ENCODE assay signal across 26 cellular contexts in the genomic region with DNA sequence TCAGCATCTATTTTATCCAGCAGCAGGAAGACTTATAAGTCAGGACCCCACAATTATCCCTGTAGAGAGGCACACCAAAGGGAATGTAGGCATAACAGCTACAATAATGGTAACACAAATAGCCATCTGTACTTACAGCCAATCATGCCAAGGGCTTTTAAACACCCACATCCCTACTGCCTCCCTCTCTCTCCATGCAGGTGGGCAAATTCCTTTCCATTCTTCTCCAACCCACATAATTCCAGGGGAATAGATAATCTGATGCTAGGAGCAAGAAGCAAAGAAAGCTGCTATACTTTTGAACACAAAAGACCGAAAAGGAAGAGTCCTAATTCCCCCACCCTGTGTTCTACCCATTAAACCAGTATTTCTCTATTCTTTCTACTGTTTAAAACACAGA. TPM values are rescaled to one million over a fixed set of nuclear protein-coding genes. Genes with fewer than 3 reads are reported as not detected.
DNase-seq lines count a peak whose midpoint lies in the region; ATAC-seq and TF ChIP-seq lines count a peak whose summit lies in the region.
"Had no signal": no experiment of that assay in that cellular context is flagged by ENCODE, and none has a peak within 500 bp of the region (broad histone marks: within the 10 kb centered on the region; RNA-seq: fewer than 3 reads in every experiment).

No MANE protein-coding gene starts in this region.

- H2AK5ac ChIP-seq in trophoblast cell (ENCODE audit: low read length), result no peak overlapping the region

- no peak overlapping the region for H3K18ac ChIP-seq in trophoblast cell (ENCODE audit: low read length)

- no peak overlapping the region for H4K8ac ChIP-seq in trophoblast cell (ENCODE audit: low read depth, low read length)

- H3K36me3 ChIP-seq in GM23338 (ENCODE audit: insufficient read depth) (no peaks in the 10 kb centered on the region), trophoblast cell (ENCODE audit: control insufficient read depth in 1 of 2, insufficient read depth in 2 of 2, low read length in 2 of 2) (no peaks in the 10 kb centered on the region)

- no peak overlapping the region for H3K4ac ChIP-seq in trophoblast cell (ENCODE audit: low read depth, low read length)

- H3K79me2 ChIP-seq in GM23338 (replicated peaks; ENCODE audit: insufficient read depth) (peaks cover 96% of the 10 kb centered on the region), trophoblast cell (ENCODE audit: control insufficient read depth, insufficient read depth, low read length, poor library complexity) (peaks cover 1% of the 10 kb centered on the region)

- DNase-seq in GM23338 (ENCODE audit: low spot score) (no peak), NCI-H2227 (lab: John Stamatoyannopoulos, UW; ENCODE audit: unreplicated experiment) (peak; percentile 71), glutamatergic neuron (no peak), trophoblast cell (peak; percentile 15 to 57), mesenteric fat pad (ENCODE audit: low spot score) (no peak), NCI-H510A (lab: John Stamatoyannopoulos, UW) (no peak)
- no peak for DNase-seq in activated T-helper 1 cell treated with anti-CD3 and anti-CD28 coated beads, Interleukin-12 subunit alpha, Interleukin-12 subunit beta, Interleukin-2, Interleukin-4 antibody, amounts not matched to agents 30 ng/mL and 10 ng/mL and 1 ng/mL, durations not matched to agents 14 hours and 24 hours and 36 hours (ENCODE audit: low spot score)
- DNase-seq: 8988T; ACHN; BE2C; CD8-positive, alpha-beta memory T cell; DMS 273 treated with DMSO at 0.1 percent for 48 hours; DMS79; EL; HCEC 1CT; IMR-90; KG1; MM.1S; NCI-H187 treated with DMSO at 0.1 percent for 48 hours; NCI-H524; NCI-H774; SIG-M5 had no signal

- H2BK120ac ChIP-seq in trophoblast cell (ENCODE audit: insufficient read depth, low read length, poor library complexity), result no peak overlapping the region

- H4K12ac ChIP-seq in trophoblast cell (ENCODE audit: low read depth, low read length), result no peak overlapping the region

- H4K91ac ChIP-seq in trophoblast cell (ENCODE audit: low read depth, low read length), result no peak overlapping the region

- H3K27ac ChIP-seq in GM23338 (ENCODE audit: low read depth) (no peak overlapping the region), trophoblast cell (ENCODE audit: low read depth, low read length) (no peak overlapping the region)

- H3K4me2 ChIP-seq in GM23338, result no peak overlapping the region
- no peak overlapping the region for H3K4me2 ChIP-seq in trophoblast cell (ENCODE audit: low read length)

- ATAC-seq in GM23338 (peak; percentile 46; the same call in 2 of the 3 replicates), GM19324 (IDR thresholded peaks at IDR 0.05; ENCODE audit: low FRiP score, unreplicated experiment) (no peak)
- ATAC-seq: GM12878 had no signal

- H3K14ac ChIP-seq in trophoblast cell (ENCODE audit: low read length), result no peak overlapping the region

- no peaks in the 10 kb centered on the region for H3F3A ChIP-seq in GM23338 (replicated peaks; ENCODE audit: low read depth)

- peaks cover 4% of the 10 kb centered on the region; the same call in 1 of the 3 replicates for H3K36me3 Mint-ChIP-seq in GM23338 (ENCODE audit: low read depth)
- no peaks in the 10 kb centered on the region for H3K36me3 Mint-ChIP-seq in glutamatergic neuron (ENCODE audit: unreplicated experiment)
- no peaks in the 10 kb centered on the region for H3K36me3 Mint-ChIP-seq in activated T-helper 1 cell treated with anti-CD3 and anti-CD28 coated beads, Interleukin-12 subunit alpha, Interleukin-12 subunit beta, Interleukin-2, Interleukin-4 antibody, amounts not matched to agents 30 ng/mL and 10 ng/mL and 1 ng/mL, durations not matched to agents 14 hours and 24 hours and 36 hours (ENCODE audit: low read depth)
- H3K36me3 Mint-ChIP-seq: CD8-positive, alpha-beta memory T cell had no signal

- H3K27me3 ChIP-seq in GM23338 (ENCODE audit: insufficient read depth) (no peaks in the 10 kb centered on the region), trophoblast cell (ENCODE audit: insufficient read depth, low read length) (no peaks in the 10 kb centered on the region)
- H3K27me3 ChIP-seq: BE2C had no signal

- H4K20me1 ChIP-seq in GM23338 (replicated peaks; ENCODE audit: insufficient read depth), result peaks cover 30% of the 10 kb centered on the region

- H3K27ac Mint-ChIP-seq in GM23338 (no peak overlapping the region), glutamatergic neuron (ENCODE audit: unreplicated experiment) (peak overlapping the region; percentile 64)
- no peak overlapping the region for H3K27ac Mint-ChIP-seq in activated T-helper 1 cell treated with anti-CD3 and anti-CD28 coated beads, Interleukin-12 subunit alpha, Interleukin-12 subunit beta, Interleukin-2, Interleukin-4 antibody, amounts not matched to agents 30 ng/mL and 10 ng/mL and 1 ng/mL, durations not matched to agents 14 hours and 24 hours and 36 hours

- peaks cover 41% of the 10 kb centered on the region for H3K4me1 ChIP-seq in GM23338 (ENCODE audit: insufficient read depth)
- peaks cover 0 to 3% of the 10 kb centered on the region in 2 experiments for H3K4me1 ChIP-seq in trophoblast cell (ENCODE audit: control insufficient read depth in 1 of 2, insufficient read depth in 2 of 2, low read length in 2 of 2)

- no peaks in the 10 kb centered on the region for H3K9me3 ChIP-seq in trophoblast cell (ENCODE audit: insufficient read depth, low read depth, low read length)
- H3K9me3 ChIP-seq: BE2C had no signal

- no peaks in the 10 kb centered on the region for H3K9me2 ChIP-seq in GM23338 (ENCODE audit: insufficient read depth)

- H2BK5ac ChIP-seq in trophoblast cell (ENCODE audit: low read depth, low read length, poor library complexity), result no peak overlapping the region

- H3K4me3 ChIP-seq in GM23338, result no peak overlapping the region
- no peak overlapping the region for H3K4me3 ChIP-seq in trophoblast cell (ENCODE audit: low read depth, low read length)
- H3K4me3 ChIP-seq: GM12878, SK-N-MC had no signal

- peaks cover 5% of the 10 kb centered on the region for H3K27me3 Mint-ChIP-seq in GM23338 (ENCODE audit: insufficient read depth, low read depth, poor library complexity)
- H3K27me3 Mint-ChIP-seq in glutamatergic neuron (ENCODE audit: unreplicated experiment), result no peaks in the 10 kb centered on the region
- peaks cover 20% of the 10 kb centered on the region for H3K27me3 Mint-ChIP-seq in activated T-helper 1 cell treated with anti-CD3 and anti-CD28 coated beads, Interleukin-12 subunit alpha, Interleukin-12 subunit beta, Interleukin-2, Interleukin-4 antibody, amounts not matched to agents 30 ng/mL and 10 ng/mL and 1 ng/mL, durations not matched to agents 14 hours and 24 hours and 36 hours (ENCODE audit: insufficient read depth)

- peaks cover 61% of the 10 kb centered on the region for H3K4me1 Mint-ChIP-seq in GM23338
- H3K4me1 Mint-ChIP-seq in glutamatergic neuron (ENCODE audit: low read depth, unreplicated experiment), result peaks cover 56% of the 10 kb centered on the region
- no peaks in the 10 kb centered on the region for H3K4me1 Mint-ChIP-seq in activated T-helper 1 cell treated with anti-CD3 and anti-CD28 coated beads, Interleukin-12 subunit alpha, Interleukin-12 subunit beta, Interleukin-2, Interleukin-4 antibody, amounts not matched to agents 30 ng/mL and 10 ng/mL and 1 ng/mL, durations not matched to agents 14 hours and 24 hours and 36 hours (ENCODE audit: low read depth)
- H3K4me1 Mint-ChIP-seq: CD8-positive, alpha-beta memory T cell had no signal

- H2AFZ ChIP-seq in GM23338 (no peak overlapping the region), trophoblast cell (ENCODE audit: insufficient read depth, low read length, poor library complexity) (no peak overlapping the region)

- no peak overlapping the region for H3K9ac ChIP-seq in trophoblast cell (ENCODE audit: low read length)

- no peaks in the 10 kb centered on the region for H3K79me1 ChIP-seq in trophoblast cell (ENCODE audit: low read length)

- intact Hi-C loops in activated T-helper 1 cell treated with anti-CD3 and anti-CD28 coated beads, Interleukin-12 subunit alpha, Interleukin-12 subunit beta, Interleukin-2, Interleukin-4 antibody, amounts not matched to agents 30 ng/mL and 10 ng/mL and 1 ng/mL, durations not matched to agents 14 hours and 24 hours and 36 hours (cut with micrococcal nuclease), result no loop called here

- peak overlapping the region; percentile 86 for H3K23ac ChIP-seq in trophoblast cell (ENCODE audit: low read length)

- no peak overlapping the region for H3K4me3 Mint-ChIP-seq in GM23338
- H3K4me3 Mint-ChIP-seq in glutamatergic neuron (ENCODE audit: unreplicated experiment), result no peak overlapping the region
- H3K4me3 Mint-ChIP-seq in activated T-helper 1 cell treated with anti-CD3 and anti-CD28 coated beads, Interleukin-12 subunit alpha, Interleukin-12 subunit beta, Interleukin-2, Interleukin-4 antibody, amounts not matched to agents 30 ng/mL and 10 ng/mL and 1 ng/mL, durations not matched to agents 14 hours and 24 hours and 36 hours, result no peak overlapping the region
- H3K4me3 Mint-ChIP-seq: CD14-positive monocyte; CD8-positive, alpha-beta memory T cell had no signal

- TF ChIP-seq CTCF in GM23338 (conservative IDR thresholded peaks at IDR 0.05; ENCODE audit: low read depth in 2 of 2) (no peak), glutamatergic neuron (IDR thresholded peaks at IDR 0.05; ENCODE audit: partially characterized antibody, unreplicated experiment) (no peak)

- no CpG with 5 or more reads among the region's 1 CpG for WGBS in trophoblast cell (ENCODE audit: extremely low coverage, insufficient coverage, insufficient read length)

- no peaks in the 10 kb centered on the region for H3K9me3 Mint-ChIP-seq in GM23338
- H3K9me3 Mint-ChIP-seq in glutamatergic neuron (ENCODE audit: unreplicated experiment), result peaks cover 11% of the 10 kb centered on the region
- H3K9me3 Mint-ChIP-seq in activated T-helper 1 cell treated with anti-CD3 and anti-CD28 coated beads, Interleukin-12 subunit alpha, Interleukin-12 subunit beta, Interleukin-2, Interleukin-4 antibody, amounts not matched to agents 30 ng/mL and 10 ng/mL and 1 ng/mL, durations not matched to agents 14 hours and 24 hours and 36 hours, result no peaks in the 10 kb centered on the region
- H3K9me3 Mint-ChIP-seq: CD8-positive, alpha-beta memory T cell had no signal

- H2BK12ac ChIP-seq in trophoblast cell (ENCODE audit: low read length), result no peak overlapping the region

RNA-seq across cellular contexts. Expression of gene RBFOX2, which starts 46.7 kb away (rescaled TPM):
- total RNA-seq in GM23338 (2014; rRNA removed; shearing (Covaris generic)), result 130 and 131 TPM in 2 replicates
- polyA plus RNA-seq in GM23338 (2016; fragmentation: Nextera tagmentation; extraction: Ambion mirVana), result 84.8 and 88.8 TPM in 2 replicates
- 380 TPM for total RNA-seq in glutamatergic neuron (ENCODE audit: unreplicated experiment)
- polyA plus RNA-seq in trophoblast cell (2013), result 91.2 and 98.7 TPM in 2 replicates
- 50.1 TPM for total RNA-seq in mesenteric fat pad
- 3.7 and 3.8 TPM in 2 replicates for total RNA-seq in activated T-helper 1 cell treated with anti-CD3 and anti-CD28 coated beads, Interleukin-12 subunit alpha, Interleukin-12 subunit beta, Interleukin-2, Interleukin-4 antibody, amounts not matched to agents 30 ng/mL and 10 ng/mL and 1 ng/mL, durations not matched to agents 14 hours and 24 hours and 36 hours
- polyA plus RNA-seq: CD14-positive monocyte had no signal

Comparison
In these comparisons a context has a peak if more than half of its experiments do, and no peak if none do; other contexts are left out.
1. DNase-seq: peak in NCI-H2227 (single experiment) and trophoblast cell (2 of 2); none in GM23338 (single experiment), glutamatergic neuron (single experiment), mesenteric fat pad (single experiment), NCI-H510A (single experiment) and activated T-helper 1 cell treated with anti-CD3 and anti-CD28 coated beads, Interleukin-12 subunit alpha, Interleukin-12 subunit beta, Interleukin-2, Interleukin-4 antibody, amounts not matched to agents 30 ng/mL and 10 ng/mL and 1 ng/mL, durations not matched to agents 14 hours and 24 hours and 36 hours (single experiment).
2. RNA of gene RBFOX2, which starts 46.7 kb away (total RNA-seq): 380 TPM in glutamatergic neuron (single experiment), 130 to 131 TPM in GM23338 and 50.1 TPM in mesenteric fat pad (single experiment); 3.7 to 3.8 TPM in activated T-helper 1 cell treated with anti-CD3 and anti-CD28 coated beads, Interleukin-12 subunit alpha, Interleukin-12 subunit beta, Interleukin-2, Interleukin-4 antibody, amounts not matched to agents 30 ng/mL and 10 ng/mL and 1 ng/mL, durations not matched to agents 14 hours and 24 hours and 36 hours; every median in the first group is over 10 times any median in the second.